In genomic region chr9:22331533-22331932, GRCh38 we compare ENCODE assay signal across 21 cellular contexts.
DNase-seq lines count a peak whose midpoint lies in the region; ATAC-seq, FAIRE-seq and TF ChIP-seq lines count a peak whose summit lies in the region.
"Had no signal": no experiment of that assay in that cellular context is flagged by ENCODE, and none has a peak within 500 bp of the region (broad histone marks: within the 10 kb centered on the region; RNA-seq: fewer than 3 reads in every experiment).

No MANE protein-coding gene starts in this region.

- TF ChIP-seq CTCF in liver (IDR thresholded peaks at IDR 0.05; ENCODE audit: low read depth, low read length, missing input control) (no peak), HepG2 (CRISPR knock-in tag; IDR thresholded peaks at IDR 0.05) (no peak), right lobe of liver (IDR thresholded peaks at IDR 0.05) (no peak)

- no peak overlapping the region for H3K4me3 Mint-ChIP-seq in activated T-cell treated with anti-CD3 and anti-CD28 coated beads, Interleukin-2, amount 50 U/mL, for 4 hours
- H3K4me3 Mint-ChIP-seq: B cell; CD4-positive, alpha-beta T cell; CD8-positive, alpha-beta T cell had no signal

- no peak for TF ChIP-seq POLR2A in HepG2 (IDR thresholded peaks at IDR 0.05; ENCODE audit: insufficient read depth in 1 of 2, low read depth in 2 of 2, low read length in 2 of 2)
- TF ChIP-seq POLR2A in right lobe of liver (IDR thresholded peaks at IDR 0.05), result no peak

- no peak for DNase-seq in HepG2 (ENCODE audit: low spot score)
- DNase-seq in right lobe of liver, result no peak
- DNase-seq in activated T-cell treated with anti-CD3 and anti-CD28 coated beads, Interleukin-2, amount 50 U/mL, for 4 hours, result no peak
- DNase-seq in posterior vena cava (ENCODE audit: low spot score), result no peak
- DNase-seq: AML-193; Caco-2; Calu3; CD4-positive, alpha-beta T cell; CD8-positive, alpha-beta T cell; DMS79 treated with DMSO at 0.1 percent for 48 hours; GF-D8 had no signal

- ATAC-seq in HepG2 (no peak), right lobe of liver (peak in 3 of 4 donors; percentile 36 to 69 (median 55))
- no peak for ATAC-seq in activated T-cell treated with anti-CD3 and anti-CD28 coated beads, Interleukin-2, amount 50 U/mL, for 4 hours
- ATAC-seq: A549; CD8-positive, alpha-beta T cell had no signal

- no peak overlapping the region for H3K27ac ChIP-seq in liver (ENCODE audit: low read depth in 1 of 2, low read length in 2 of 2)
- no peak overlapping the region for H3K27ac ChIP-seq in HepG2 (ENCODE audit: extremely low read length, insufficient read depth, low read length)
- no peak overlapping the region for H3K27ac ChIP-seq in right lobe of liver
- H3K27ac ChIP-seq: 22Rv1; A549; BLaER1 treated with 17β-estradiol and CSF1 and Interleukin-3, amounts not matched to agents 10 nM and 100 nM; C4-2B had no signal

- H2AFZ ChIP-seq in HepG2 (ENCODE audit: low read length), result no peak overlapping the region

- no peaks in the 10 kb centered on the region for H3K9me3 Mint-ChIP-seq in activated T-cell treated with anti-CD3 and anti-CD28 coated beads, Interleukin-2, amount 50 U/mL, for 4 hours
- H3K9me3 Mint-ChIP-seq: CD4-positive, alpha-beta T cell had no signal

- no peak for FAIRE-seq in HepG2 (lab: Jason Lieb, UNC)
- FAIRE-seq: A549, D721Med, G401.6, GM12891, GM19239 had no signal

- intact Hi-C loops in HepG2 (cut with micrococcal nuclease; ENCODE audit: unreplicated experiment), result no loop called here
- intact Hi-C loops in right lobe of liver (cut with DNase I), result no loop called here
- intact Hi-C loops in posterior vena cava (cut with DNase I), result no loop called here

- H3K9me3 ChIP-seq in liver (ENCODE audit: control insufficient read depth in 4 of 4, low read length in 3 of 4) (no peaks in the 10 kb centered on the region), HepG2 (ENCODE audit: low read length) (no peaks in the 10 kb centered on the region), right lobe of liver (no peaks in the 10 kb centered on the region)
- H3K9me3 ChIP-seq: Caco-2 had no signal

- no peaks in the 10 kb centered on the region for H4K20me1 ChIP-seq in HepG2 (ENCODE audit: insufficient read depth, low read length)
- H4K20me1 ChIP-seq: BLaER1 treated with 17β-estradiol and CSF1 and Interleukin-3, amounts not matched to agents 10 nM and 100 nM had no signal

- BruUV-seq in HepG2 (replicated peaks; lab: Mats Ljungman, UMichigan), result no TSS peak

- TF ChIP-seq EP300 in HepG2 (IDR thresholded peaks at IDR 0.05; ENCODE audit: low read depth in 2 of 2, low read length in 2 of 2), result no peak
- TF ChIP-seq EP300 in HepG2 (CRISPR knock-in tag; IDR thresholded peaks at IDR 0.05; ENCODE audit: borderline replicate concordance), result no peak

- H3K36me3 Mint-ChIP-seq in activated T-cell treated with anti-CD3 and anti-CD28 coated beads, Interleukin-2, amount 50 U/mL, for 4 hours (ENCODE audit: insufficient read depth), result no peaks in the 10 kb centered on the region
- H3K36me3 Mint-ChIP-seq: CD8-positive, alpha-beta T cell had no signal

- CTCF ChIA-PET in HepG2 (lab: Yijun Ruan, JAX; ENCODE audit: low intra/inter-chr PET ratio, low total read pairs), result no interaction called here

- in situ Hi-C loops in HepG2 (cut with HindIII; ENCODE audit: extremely low pct_ligation_motif_present, low pct_unique_long_range_greater_than_20kb), result no loop called here

- POLR2A ChIA-PET in HepG2 (lab: Yijun Ruan, JAX), result no interaction called here

- H3K4me1 Mint-ChIP-seq in activated T-cell treated with anti-CD3 and anti-CD28 coated beads, Interleukin-2, amount 50 U/mL, for 4 hours (ENCODE audit: low read depth), result no peaks in the 10 kb centered on the region
- H3K4me1 Mint-ChIP-seq: B cell had no signal

- H3K4me3 ChIP-seq in liver (ENCODE audit: low read depth in 1 of 3, low read length in 3 of 3) (no peak overlapping the region), HepG2 (replicated peaks in 1 of 3; ENCODE audit: insufficient read depth in 1 of 3, low read depth in 2 of 3, low read length in 3 of 3) (no peak overlapping the region), right lobe of liver (no peak overlapping the region)
- H3K4me3 ChIP-seq: A549; BLaER1 treated with 17β-estradiol and CSF1 and Interleukin-3, amounts not matched to agents 10 nM and 100 nM had no signal

- no peak overlapping the region for H3K4me2 ChIP-seq in HepG2 (ENCODE audit: low read depth, low read length)
- H3K4me2 ChIP-seq: A549; BLaER1 treated with 17β-estradiol and CSF1 and Interleukin-3, amounts not matched to agents 10 nM and 100 nM had no signal

- H3K36me3 ChIP-seq in liver (ENCODE audit: control insufficient read depth in 4 of 4, insufficient read depth in 3 of 4, low read depth in 1 of 4, low read length in 3 of 4), result no peaks in the 10 kb centered on the region
- H3K36me3 ChIP-seq in HepG2 (replicated peaks in 1 of 2; ENCODE audit: control insufficient read depth in 1 of 2, insufficient read depth in 2 of 2, low read length in 2 of 2), result no peaks in the 10 kb centered on the region
- H3K36me3 ChIP-seq in right lobe of liver, result no peaks in the 10 kb centered on the region
- H3K36me3 ChIP-seq: BLaER1 treated with 17β-estradiol and CSF1 and Interleukin-3, amounts not matched to agents 10 nM and 100 nM had no signal

- no peaks in the 10 kb centered on the region for H3K27me3 ChIP-seq in liver (ENCODE audit: control insufficient read depth in 4 of 4, insufficient read depth in 4 of 4, low read length in 3 of 4)
- no peaks in the 10 kb centered on the region for H3K27me3 ChIP-seq in HepG2 (ENCODE audit: control insufficient read depth in 1 of 2, insufficient read depth in 2 of 2, low read length in 2 of 2)
- H3K27me3 ChIP-seq in right lobe of liver, result no peaks in the 10 kb centered on the region
- H3K27me3 ChIP-seq: BLaER1 treated with 17β-estradiol and CSF1 and Interleukin-3, amounts not matched to agents 10 nM and 100 nM had no signal

- H3K27me3 Mint-ChIP-seq in activated T-cell treated with anti-CD3 and anti-CD28 coated beads, Interleukin-2, amount 50 U/mL, for 4 hours (ENCODE audit: low read depth), result peaks cover 1% of the 10 kb centered on the region
- H3K27me3 Mint-ChIP-seq: B cell; CD4-positive, alpha-beta T cell had no signal

- H3K9ac ChIP-seq in liver (ENCODE audit: low read depth in 1 of 2, low read length in 2 of 2) (no peak overlapping the region), HepG2 (ENCODE audit: insufficient read depth, low read depth, low read length) (no peak overlapping the region)
- H3K9ac ChIP-seq: BLaER1 treated with 17β-estradiol and CSF1 and Interleukin-3, amounts not matched to agents 10 nM and 100 nM had no signal

- H3K79me2 ChIP-seq in HepG2 (ENCODE audit: insufficient read depth, low read length), result no peaks in the 10 kb centered on the region

- TF ChIP-seq RAD21 in liver (IDR thresholded peaks at IDR 0.05) (no peak), HepG2 (CRISPR knock-in tag; IDR thresholded peaks at IDR 0.05) (no peak)

- H3K4me1 ChIP-seq in liver (ENCODE audit: control insufficient read depth in 4 of 4, insufficient read depth in 4 of 4, low read length in 3 of 4) (no peaks in the 10 kb centered on the region), HepG2 (ENCODE audit: insufficient read depth, low read length) (no peaks in the 10 kb centered on the region), right lobe of liver (peaks cover 0 to 3% (median 0%) of the 10 kb centered on the region in 4 donors)
- H3K4me1 ChIP-seq: A549; BLaER1 treated with 17β-estradiol and CSF1 and Interleukin-3, amounts not matched to agents 10 nM and 100 nM; Caco-2 had no signal

TF ChIP-seq in liver, 16 proteins besides CTCF, POLR2A, EP300 and RAD21:
- TF ChIP-seq YY1 (IDR thresholded peaks at IDR 0.05) (peak; percentile 19), NR2F2 (IDR thresholded peaks at IDR 0.05) (no peak), RXRA (IDR thresholded peaks at IDR 0.05) (peak; percentile 23 to 54)
TF ChIP-seq in liver: peak in this region for 2.

TF ChIP-seq in HepG2, 621 proteins besides CTCF, POLR2A, EP300 and RAD21:
- TF ChIP-seq ZNF274 (CRISPR knock-in tag; IDR thresholded peaks at IDR 0.05), result no peak

Comparison
In these comparisons a context has a peak if more than half of its experiments do, and no peak if none do; other contexts are left out.
1. ATAC-seq: peak in right lobe of liver (3 of 4); none in HepG2 (single experiment) and activated T-cell treated with anti-CD3 and anti-CD28 coated beads, Interleukin-2, amount 50 U/mL, for 4 hours (0 of 2).